In the genomic region with DNA sequence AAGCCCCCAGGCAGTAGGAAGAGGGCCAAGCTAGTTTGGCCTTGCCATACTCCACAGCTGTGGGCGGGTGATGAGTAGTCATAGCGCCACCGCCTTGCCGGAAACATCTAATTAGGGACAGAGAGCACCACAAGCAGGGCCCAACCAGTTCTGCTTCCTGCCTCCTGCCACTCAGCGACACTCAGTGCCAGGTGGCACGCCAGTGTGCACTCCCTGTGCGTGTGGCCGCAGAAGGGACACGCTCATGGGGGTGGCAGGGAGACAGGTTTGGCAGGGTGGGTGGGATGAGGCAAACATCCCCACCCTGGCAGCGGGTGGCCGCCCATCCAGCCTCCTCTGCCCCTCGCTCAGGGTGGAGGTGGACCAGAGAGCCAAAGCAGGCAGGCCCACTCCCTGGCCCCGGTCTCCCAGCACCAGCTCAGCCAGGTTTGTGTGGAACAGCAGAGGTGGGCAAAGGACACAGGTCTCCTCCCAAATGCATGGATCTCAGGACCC, we compare ENCODE assay signal across 9 cellular contexts. TPM values are rescaled to one million over a fixed set of nuclear protein-coding genes. Genes with fewer than 3 reads are reported as not detected.
DNase-seq lines count a peak whose midpoint lies in the region; ATAC-seq, FAIRE-seq and TF ChIP-seq lines count a peak whose summit lies in the region.
"Had no signal": no experiment of that assay in that cellular context is flagged by ENCODE, and none has a peak within 500 bp of the region (broad histone marks: within the 10 kb centered on the region; RNA-seq: fewer than 3 reads in every experiment).

No MANE protein-coding gene starts in this region.

- 40% methylated on average over 13 of the region's 13 CpGs for WGBS in prostate gland

- intact Hi-C loops in CD14-positive monocyte (cut with micrococcal nuclease) (no loop called here), prostate gland (cut with DNase I) (no loop called here), gastrocnemius medialis (cut with DNase I; ENCODE audit: low total_unique reads) (no loop called here)

- H3K36me3 ChIP-seq in KOPT-K1 (ENCODE audit: insufficient read depth, low read length), result no peaks in the 10 kb centered on the region
- no peaks in the 10 kb centered on the region for H3K36me3 ChIP-seq in prostate gland
- H3K36me3 ChIP-seq in gastrocnemius medialis, result no peaks in the 10 kb centered on the region

- DNase-seq in CD14-positive monocyte (ENCODE audit: low spot score), result peak; percentile 70
- DNase-seq in activated CD8-positive, alpha-beta memory T cell treated with anti-CD3 and anti-CD28 coated beads, Interleukin-2, amount 50 U/mL, for 4 hours, result peak; percentile 46
- peak; percentile 59 for DNase-seq in prostate gland (ENCODE audit: low spot score)
- DNase-seq in GOT3 (lab: John Stamatoyannopoulos, UW), result no peak
- DNase-seq in gastrocnemius medialis, result no peak
- DNase-seq in H54 (ENCODE audit: insufficient read length, low spot score), result no peak
- DNase-seq: pancreas had no signal

- TF ChIP-seq CTCF in CD14-positive monocyte (IDR thresholded peaks at IDR 0.05) (no peak), prostate gland (IDR thresholded peaks at IDR 0.05) (no peak), gastrocnemius medialis (IDR thresholded peaks at IDR 0.05 in 4 of 5, conservative IDR thresholded peaks at IDR 0.05 in 1 of 5) (no peak)

- peaks cover 28% of the 10 kb centered on the region for H3K4me1 Mint-ChIP-seq in CD14-positive monocyte

- H3K27ac Mint-ChIP-seq in CD14-positive monocyte, result peak overlapping the region in 3 of 7 donors; percentile 4 to 25 (median 16)

- TF ChIP-seq POLR2A in prostate gland (IDR thresholded peaks at IDR 0.05) (peak; percentile 57), gastrocnemius medialis (IDR thresholded peaks at IDR 0.05) (no peak), H54 (IDR thresholded peaks at IDR 0.05; ENCODE audit: low read depth, low read length) (no peak)

- H3K36me3 Mint-ChIP-seq in CD14-positive monocyte, result peaks cover 0 to 3% of the 10 kb centered on the region in 2 donors

- H3K27ac ChIP-seq in KOPT-K1 (ENCODE audit: low read depth, low read length, poor library complexity, severe bottlenecking) (peak overlapping the region; percentile 46), prostate gland (peak overlapping the region; percentile 6 to 12), gastrocnemius medialis (no peak overlapping the region)
- H3K27ac ChIP-seq: pancreas had no signal

- H3K27me3 ChIP-seq in prostate gland (replicated peaks; ENCODE audit: insufficient read depth) (no peaks in the 10 kb centered on the region), gastrocnemius medialis (peaks cover 6 to 28% (median 19%) of the 10 kb centered on the region in 3 donors)
- H3K27me3 ChIP-seq: pancreas had no signal

- H3K9me3 Mint-ChIP-seq in CD14-positive monocyte, result peaks cover 0 to 14% (median 5%) of the 10 kb centered on the region in 7 donors

- no peak overlapping the region for H3K4me3 ChIP-seq in prostate gland
- no peak overlapping the region for H3K4me3 ChIP-seq in gastrocnemius medialis
- H3K4me3 ChIP-seq: pancreas had no signal

- ATAC-seq in GM19035 (IDR thresholded peaks at IDR 0.05; ENCODE audit: unreplicated experiment) (peak; percentile 82), gastrocnemius medialis (no peak)

- H3K9me3 ChIP-seq in KOPT-K1 (ENCODE audit: insufficient read depth, low read length, poor library complexity, severe bottlenecking) (no peaks in the 10 kb centered on the region), prostate gland (no peaks in the 10 kb centered on the region), gastrocnemius medialis (no peaks in the 10 kb centered on the region)
- H3K9me3 ChIP-seq: pancreas had no signal

- no peak overlapping the region for H3K4me3 Mint-ChIP-seq in CD14-positive monocyte

- H3K4me1 ChIP-seq in prostate gland (replicated peaks) (peaks cover 21% of the 10 kb centered on the region), gastrocnemius medialis (peaks cover 4% of the 10 kb centered on the region in 2 donors)

- peaks cover 32 to 45% (median 41%) of the 10 kb centered on the region in 3 donors for H3K27me3 Mint-ChIP-seq in CD14-positive monocyte (ENCODE audit: low read depth in 3 of 3)

- no peak for FAIRE-seq in H54 (lab: Jason Lieb, UNC)
- FAIRE-seq: pancreas had no signal

- in situ Hi-C loops in gastrocnemius medialis (cut with MboI; ENCODE audit: low sequenced_read_pairs in 4 of 4), result no loop called here

RNA-seq across cellular contexts. Expression of a gene that starts 4.9 kb away (rescaled TPM):
- not detected for polyA plus RNA-seq in CD14-positive monocyte
- total RNA-seq in prostate gland (1 to 10 TPM; 2.7 to 8.5 TPM), gastrocnemius medialis (under 1 TPM in 1 of 4 donors, not detected in 3; 0.15 TPM)

RNA-seq across cellular contexts. Expression of a gene that starts 11.0 kb away (rescaled TPM):
- 10 to 100 TPM; 35.1 to 46.4 TPM for polyA plus RNA-seq in CD14-positive monocyte
- total RNA-seq in prostate gland (10 to 100 TPM; 15.4 to 18.8 TPM), gastrocnemius medialis (10 to 100 TPM; 20.3 to 42.5 (median 29.7) TPM)

RNA-seq across cellular contexts. Expression of a gene that starts 42.0 kb away (rescaled TPM):
- under 1 TPM; 0.12 to 0.40 TPM for polyA plus RNA-seq in CD14-positive monocyte
- total RNA-seq in prostate gland (under 1 TPM in 1 of 2 donors, not detected in 1; 0.91 TPM), gastrocnemius medialis (under 1 TPM in 1 of 4 donors, not detected in 3; 0.11 TPM)

Comparison
In these comparisons a context has a peak if more than half of its experiments do, and no peak if none do; other contexts are left out.
1. DNase-seq: peak in CD14-positive monocyte (single experiment), activated CD8-positive, alpha-beta memory T cell treated with anti-CD3 and anti-CD28 coated beads, Interleukin-2, amount 50 U/mL, for 4 hours (single experiment) and prostate gland (single experiment); none in GOT3 (single experiment), gastrocnemius medialis (0 of 2) and H54 (single experiment).
2. H3K27ac ChIP-seq: peak in KOPT-K1 (single experiment) and prostate gland (2 of 2); none in gastrocnemius medialis (0 of 4).